35 cellular contexts compared by ENCODE assay signal in the genomic region with DNA sequence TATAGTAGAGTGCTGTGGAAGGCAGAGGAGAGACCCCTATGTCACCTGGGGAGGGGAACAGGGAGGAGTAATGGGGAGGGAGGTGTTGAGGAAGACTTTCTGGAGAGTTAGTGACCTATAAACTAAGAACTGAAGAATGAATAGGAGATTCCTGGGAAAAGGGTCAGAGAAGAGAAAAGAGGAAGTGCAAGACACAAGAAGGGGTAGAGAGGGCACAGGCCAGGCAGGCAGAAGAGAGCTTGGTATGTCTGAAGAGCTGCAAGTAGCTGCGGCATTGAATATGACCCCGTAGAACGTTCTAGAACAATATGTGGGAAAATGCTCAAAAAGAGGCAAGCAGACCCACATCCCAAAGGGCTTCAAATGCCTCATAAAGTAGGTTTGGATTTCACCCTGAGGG.
"Had no signal": no experiment of that assay in that cellular context is flagged by ENCODE, and none has a peak within 500 bp of the region (broad histone marks: within the 10 kb centered on the region; RNA-seq: fewer than 3 reads in every experiment).

No MANE protein-coding gene starts in this region.

- H3K27me3 ChIP-seq: adrenal gland, body of pancreas, esophagus muscularis mucosa, foreskin keratinocyte, gastrocnemius medialis, heart left ventricle had no signal

- H3K4me1 ChIP-seq: adrenal gland, body of pancreas, esophagus muscularis mucosa, gastrocnemius medialis, heart left ventricle had no signal

- H3K27ac ChIP-seq: adrenal gland, body of pancreas, esophagus muscularis mucosa, foreskin keratinocyte, gastrocnemius medialis, heart left ventricle, WERI-Rb-1 had no signal

- H3K4me3 Mint-ChIP-seq: activated B cell treated with CpG ODN at 0.5 μM for 24 hours; activated CD8-positive, alpha-beta memory T cell treated with anti-CD3 and anti-CD28 coated beads, Interleukin-2, amount 10 ng/mL, durations not matched to agents 7 days and 5 days; activated CD8-positive, alpha-beta T cell treated with anti-CD3 and anti-CD28 coated beads for 36 hours; activated naive CD4-positive, alpha-beta T cell treated with anti-CD3 and anti-CD28 coated beads for 36 hours; activated naive CD4-positive, alpha-beta T cell treated with anti-CD3 and anti-CD28 coated beads, Interleukin-2, amount 50 U/mL, for 24 hours; activated naive CD8-positive, alpha-beta T cell treated with anti-CD3 and anti-CD28 coated beads for 36 hours; activated naive CD8-positive, alpha-beta T cell treated with anti-CD3 and anti-CD28 coated beads, Interleukin-2, amount 50 U/mL, for 24 hours; activated T-helper 1 cell treated with anti-CD3 and anti-CD28 coated beads, Interleukin-12 subunit alpha, Interleukin-12 subunit beta, Interleukin-2, Interleukin-4 antibody, amounts not matched to agents 30 ng/mL and 10 ng/mL and 1 ng/mL, durations not matched to agents 14 hours and 24 hours and 36 hours; effector memory CD8-positive, alpha-beta T cell; T-helper 1 cell treated with Interleukin-12 subunit alpha and Interleukin-12 subunit beta and Interleukin-4 antibody, amounts not matched to agents 30 μg/mL and 1 μg/mL, for 36 hours had no signal

- H3K4me3 ChIP-seq: adrenal gland, body of pancreas, esophagus muscularis mucosa, gastrocnemius medialis, heart left ventricle had no signal

- DNase-seq: activated B cell treated with CpG ODN at 0.5 μM for 24 hours; activated CD4-positive, alpha-beta T cell treated with anti-CD3 and anti-CD28 coated beads for 48 hours; activated CD4-positive, alpha-beta T cell treated with anti-CD3 and anti-CD28 coated beads, Interleukin-2, amount 50 U/mL, for 1 hour; activated CD4-positive, alpha-beta T cell treated with anti-CD3 and anti-CD28 coated beads, Interleukin-2, amount 50 U/mL, for 48 hours; activated CD8-positive, alpha-beta memory T cell treated with anti-CD3 and anti-CD28 coated beads, Interleukin-2, amount 10 ng/mL, durations not matched to agents 7 days and 5 days; activated CD8-positive, alpha-beta memory T cell treated with anti-CD3 and anti-CD28 coated beads, Interleukin-2, amount 50 U/mL, for 4 hours; activated CD8-positive, alpha-beta T cell treated with anti-CD3 and anti-CD28 coated beads for 36 hours; activated effector memory CD4-positive, alpha-beta T cell treated with anti-CD3 and anti-CD28 coated beads, Interleukin-2, amount 50 U/mL, for 16 hours; activated naive CD4-positive, alpha-beta T cell treated with anti-CD3 and anti-CD28 coated beads for 36 hours; activated naive CD8-positive, alpha-beta T cell treated with anti-CD3 and anti-CD28 coated beads for 36 hours; activated naive CD8-positive, alpha-beta T cell treated with anti-CD3 and anti-CD28 coated beads, Interleukin-2, amount 50 U/mL, for 24 hours; activated T-cell treated with anti-CD3 and anti-CD28 coated beads, Interleukin-2, amount 50 U/mL, for 1 hour; activated T-cell treated with anti-CD3 and anti-CD28 coated beads, Interleukin-2, amount 50 U/mL, for 48 hours; adrenal gland; amygdala; aorta; body of pancreas; cortex of kidney; dermis blood vessel endothelial cell; effector CD4-positive, alpha-beta T cell; effector memory CD8-positive, alpha-beta T cell; erythroblast; foreskin keratinocyte; gastrocnemius medialis; glutamatergic neuron; heart left ventricle; T-helper 9 cell; WERI-Rb-1 had no signal

- H3K36me3 Mint-ChIP-seq: activated CD8-positive, alpha-beta memory T cell treated with anti-CD3 and anti-CD28 coated beads, Interleukin-2, amount 10 ng/mL, durations not matched to agents 7 days and 5 days; activated naive CD4-positive, alpha-beta T cell treated with anti-CD3 and anti-CD28 coated beads, Interleukin-2, amount 50 U/mL, for 24 hours; activated naive CD8-positive, alpha-beta T cell treated with anti-CD3 and anti-CD28 coated beads for 36 hours had no signal

- H3K9me3 Mint-ChIP-seq: activated B cell treated with CpG ODN at 0.5 μM for 24 hours; activated naive CD4-positive, alpha-beta T cell treated with anti-CD3 and anti-CD28 coated beads for 36 hours; activated naive CD4-positive, alpha-beta T cell treated with anti-CD3 and anti-CD28 coated beads, Interleukin-2, amount 50 U/mL, for 24 hours; activated T-helper 1 cell treated with anti-CD3 and anti-CD28 coated beads, Interleukin-12 subunit alpha, Interleukin-12 subunit beta, Interleukin-2, Interleukin-4 antibody, amounts not matched to agents 30 ng/mL and 10 ng/mL and 1 ng/mL, durations not matched to agents 14 hours and 24 hours and 36 hours; T-helper 1 cell treated with Interleukin-12 subunit alpha and Interleukin-12 subunit beta and Interleukin-4 antibody, amounts not matched to agents 30 μg/mL and 1 μg/mL, for 36 hours had no signal

- H3K36me3 ChIP-seq: adrenal gland, esophagus muscularis mucosa, gastrocnemius medialis, heart left ventricle, WERI-Rb-1 had no signal

- H3K27me3 Mint-ChIP-seq: activated CD8-positive, alpha-beta memory T cell treated with anti-CD3 and anti-CD28 coated beads, Interleukin-2, amount 10 ng/mL, durations not matched to agents 7 days and 5 days; activated CD8-positive, alpha-beta T cell treated with anti-CD3 and anti-CD28 coated beads for 36 hours had no signal

- H3K9me3 ChIP-seq: adrenal gland, body of pancreas, gastrocnemius medialis had no signal

- H3K27ac Mint-ChIP-seq: activated B cell treated with CpG ODN at 0.5 μM for 24 hours; activated CD8-positive, alpha-beta memory T cell treated with anti-CD3 and anti-CD28 coated beads, Interleukin-2, amount 10 ng/mL, durations not matched to agents 7 days and 5 days; activated CD8-positive, alpha-beta T cell treated with anti-CD3 and anti-CD28 coated beads for 36 hours; activated naive CD4-positive, alpha-beta T cell treated with anti-CD3 and anti-CD28 coated beads for 36 hours; activated naive CD4-positive, alpha-beta T cell treated with anti-CD3 and anti-CD28 coated beads, Interleukin-2, amount 50 U/mL, for 24 hours; activated naive CD8-positive, alpha-beta T cell treated with anti-CD3 and anti-CD28 coated beads for 36 hours; activated naive CD8-positive, alpha-beta T cell treated with anti-CD3 and anti-CD28 coated beads, Interleukin-2, amount 50 U/mL, for 24 hours; activated T-helper 1 cell treated with anti-CD3 and anti-CD28 coated beads, Interleukin-12 subunit alpha, Interleukin-12 subunit beta, Interleukin-2, Interleukin-4 antibody, amounts not matched to agents 30 ng/mL and 10 ng/mL and 1 ng/mL, durations not matched to agents 14 hours and 24 hours and 36 hours; activated T-helper 2 cell treated with anti-CD3 and anti-CD28 coated beads, Interferon-gamma antibody, Interleukin-2, Interleukin-4, amounts not matched to agents 10 μg/mL and 5 μg/mL and 100 μg/mL, durations not matched to agents 14 hours and 24 hours and 36 hours; effector memory CD8-positive, alpha-beta T cell; T-helper 1 cell treated with Interleukin-12 subunit alpha and Interleukin-12 subunit beta and Interleukin-4 antibody, amounts not matched to agents 30 μg/mL and 1 μg/mL, for 36 hours had no signal

- ATAC-seq: activated CD4-positive, CD25-positive, alpha-beta regulatory T cell treated with anti-CD3 and anti-CD28 coated beads, Interleukin-2, amount 50 U/mL, for 24 hours; activated CD8-positive, alpha-beta memory T cell treated with anti-CD3 and anti-CD28 coated beads, Interleukin-2, amount 10 ng/mL, durations not matched to agents 7 days and 5 days; activated CD8-positive, alpha-beta T cell treated with anti-CD3 and anti-CD28 coated beads for 36 hours; activated naive CD8-positive, alpha-beta T cell treated with anti-CD3 and anti-CD28 coated beads, Interleukin-2, amount 50 U/mL, for 24 hours; body of pancreas; effector memory CD8-positive, alpha-beta T cell; foreskin keratinocyte; gastrocnemius medialis; heart left ventricle had no signal

- H3K4me1 Mint-ChIP-seq: activated B cell treated with CpG ODN at 0.5 μM for 24 hours; activated CD8-positive, alpha-beta memory T cell treated with anti-CD3 and anti-CD28 coated beads, Interleukin-2, amount 10 ng/mL, durations not matched to agents 7 days and 5 days; activated naive CD4-positive, alpha-beta T cell treated with anti-CD3 and anti-CD28 coated beads, Interleukin-2, amount 50 U/mL, for 24 hours; activated naive CD8-positive, alpha-beta T cell treated with anti-CD3 and anti-CD28 coated beads for 36 hours; activated naive CD8-positive, alpha-beta T cell treated with anti-CD3 and anti-CD28 coated beads, Interleukin-2, amount 50 U/mL, for 24 hours had no signal

- FAIRE-seq: colon had no signal
